ENCODE assay signal across 17 cellular contexts in the genomic region with DNA sequence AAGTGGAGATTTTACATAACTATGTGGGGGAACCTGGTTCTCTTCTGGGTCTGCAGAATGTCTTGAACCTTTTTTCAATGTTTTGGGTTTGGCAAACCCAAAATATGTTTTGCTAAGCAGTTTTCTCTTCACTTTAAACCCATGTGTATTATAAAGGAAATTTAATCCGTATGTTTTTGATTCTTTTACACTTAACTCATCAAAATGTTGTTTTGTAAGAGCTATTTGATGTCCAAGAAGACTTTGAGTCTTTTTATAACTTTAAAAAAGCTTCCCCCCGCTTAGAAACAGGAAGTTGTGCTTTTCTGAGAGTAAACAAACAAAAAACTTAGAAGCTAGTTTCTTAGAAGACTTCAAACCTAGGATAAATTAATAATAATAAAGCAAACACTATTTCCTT.
A peak's percentile ranks its signal among the peaks of the same experiment; 100 is the strongest.
DNase-seq lines count a peak whose midpoint lies in the region; ATAC-seq and TF ChIP-seq lines count a peak whose summit lies in the region.
"Had no signal": no experiment of that assay in that cellular context is flagged by ENCODE, and none has a peak within 500 bp of the region (broad histone marks: within the 10 kb centered on the region; RNA-seq: fewer than 3 reads in every experiment).

No MANE protein-coding gene starts in this region.

- H3K9ac ChIP-seq in mesenchymal stem cell (ENCODE audit: low read length) = peak overlapping the region; percentile 22

- H3K4me3 Mint-ChIP-seq in activated CD8-positive, alpha-beta memory T cell treated with anti-CD3 and anti-CD28 coated beads, Interleukin-2, amount 10 ng/mL, durations not matched to agents 7 days and 5 days = no peak overlapping the region
- no peak overlapping the region for H3K4me3 Mint-ChIP-seq in nephron progenitor cell
- H3K4me3 Mint-ChIP-seq: CD4-positive, alpha-beta T cell; HFFc6 had no signal

- no peaks in the 10 kb centered on the region for H3K36me3 ChIP-seq in mesenchymal stem cell (ENCODE audit: control insufficient read depth in 1 of 2, insufficient read depth in 2 of 2, low read depth in 1 of 2, low read length in 2 of 2)

- H2BK5ac ChIP-seq in mesenchymal stem cell (ENCODE audit: low read depth, low read length, poor library complexity, severe bottlenecking) = no peak overlapping the region

- no peak overlapping the region for H3K4ac ChIP-seq in mesenchymal stem cell (ENCODE audit: low read depth in 1 of 2, low read length in 2 of 2)

- H2BK12ac ChIP-seq in mesenchymal stem cell (ENCODE audit: low read length in 2 of 2) = no peak overlapping the region

- no peaks in the 10 kb centered on the region for H3K9me3 Mint-ChIP-seq in activated CD8-positive, alpha-beta memory T cell treated with anti-CD3 and anti-CD28 coated beads, Interleukin-2, amount 10 ng/mL, durations not matched to agents 7 days and 5 days (ENCODE audit: low read depth)
- no peaks in the 10 kb centered on the region for H3K9me3 Mint-ChIP-seq in nephron progenitor cell
- H3K9me3 Mint-ChIP-seq: CD4-positive, alpha-beta T cell; HFFc6 had no signal

- H3K4me2 ChIP-seq in mesenchymal stem cell (ENCODE audit: low read length, poor library complexity, severe bottlenecking) = no peak overlapping the region

- peaks cover 5% of the 10 kb centered on the region for H3K9me3 ChIP-seq in mesenchymal stem cell (ENCODE audit: control insufficient read depth, low read length)
- H3K9me3 ChIP-seq: Caco-2 had no signal

- no peak overlapping the region for H2BK120ac ChIP-seq in mesenchymal stem cell (ENCODE audit: low read depth, low read length)

- no peak overlapping the region for H4K8ac ChIP-seq in mesenchymal stem cell (ENCODE audit: low read length)

- H3K27me3 Mint-ChIP-seq in activated CD8-positive, alpha-beta memory T cell treated with anti-CD3 and anti-CD28 coated beads, Interleukin-2, amount 10 ng/mL, durations not matched to agents 7 days and 5 days = no peaks in the 10 kb centered on the region
- peaks cover 3% of the 10 kb centered on the region for H3K27me3 Mint-ChIP-seq in nephron progenitor cell (ENCODE audit: low read depth, poor library complexity)
- H3K27me3 Mint-ChIP-seq: CD4-positive, alpha-beta T cell had no signal

- no peak for ATAC-seq in GM21529 (IDR thresholded peaks at IDR 0.05; ENCODE audit: unreplicated experiment)
- ATAC-seq in activated CD8-positive, alpha-beta memory T cell treated with anti-CD3 and anti-CD28 coated beads, Interleukin-2, amount 10 ng/mL, durations not matched to agents 7 days and 5 days = no peak
- ATAC-seq: HCT116 had no signal

- H3K27me3 ChIP-seq in mesenchymal stem cell (ENCODE audit: control insufficient read depth in 1 of 2, insufficient read depth in 1 of 2, low read length in 2 of 2) = no peaks in the 10 kb centered on the region

- no peaks in the 10 kb centered on the region for H3K4me1 ChIP-seq in mesenchymal stem cell (ENCODE audit: control insufficient read depth, insufficient read depth, low read depth, low read length)
- H3K4me1 ChIP-seq: Caco-2 had no signal

- H2BK15ac ChIP-seq in mesenchymal stem cell (ENCODE audit: low read depth, poor library complexity, severe bottlenecking) = no peak overlapping the region

- DNase-seq in LHCN-M2 (ENCODE audit: low read depth) = peak; percentile 29
- peak; percentile 62 for DNase-seq in fibroblast of gingiva (ENCODE audit: low read depth)
- no peak for DNase-seq in mesenchymal stem cell
- DNase-seq in A172 (ENCODE audit: low spot score) = no peak
- no peak for DNase-seq in activated CD8-positive, alpha-beta memory T cell treated with anti-CD3 and anti-CD28 coated beads, Interleukin-2, amount 10 ng/mL, durations not matched to agents 7 days and 5 days
- no peak for DNase-seq in nephron progenitor cell
- DNase-seq: ACHN; AML-193; Caco-2; CD4-positive, alpha-beta T cell; GOT3; H7; HFFc6 had no signal

- no peak overlapping the region for H3K23ac ChIP-seq in mesenchymal stem cell (ENCODE audit: low read length in 2 of 2)

- H3K79me1 ChIP-seq in mesenchymal stem cell (replicated peaks; ENCODE audit: low read length, poor library complexity, severe bottlenecking) = no peaks in the 10 kb centered on the region

- no peaks in the 10 kb centered on the region for H3K36me3 Mint-ChIP-seq in activated CD8-positive, alpha-beta memory T cell treated with anti-CD3 and anti-CD28 coated beads, Interleukin-2, amount 10 ng/mL, durations not matched to agents 7 days and 5 days
- H3K36me3 Mint-ChIP-seq in nephron progenitor cell (ENCODE audit: low read depth) = no peaks in the 10 kb centered on the region

- no peaks in the 10 kb centered on the region for H3K4me1 Mint-ChIP-seq in activated CD8-positive, alpha-beta memory T cell treated with anti-CD3 and anti-CD28 coated beads, Interleukin-2, amount 10 ng/mL, durations not matched to agents 7 days and 5 days
- H3K4me1 Mint-ChIP-seq in nephron progenitor cell = no peaks in the 10 kb centered on the region

- no peak for TF ChIP-seq CTCF in nephron progenitor cell (IDR thresholded peaks at IDR 0.05)

- CTCF ChIA-PET in activated CD8-positive, alpha-beta memory T cell treated with anti-CD3 and anti-CD28 coated beads, Interleukin-2, amount 10 ng/mL, durations not matched to agents 7 days and 5 days (lab: Charles Lee) = no interaction called here

- WGBS in mesenchymal stem cell = no CpG with 5 or more reads among the region's 2 CpGs

- H3K4me3 ChIP-seq in mesenchymal stem cell (ENCODE audit: insufficient read depth in 1 of 2, low read depth in 1 of 2, low read length in 2 of 2) = no peak overlapping the region

- no peak overlapping the region for H3K14ac ChIP-seq in mesenchymal stem cell (ENCODE audit: low read length in 2 of 2)

- H2AK5ac ChIP-seq in mesenchymal stem cell (ENCODE audit: low read length, severe bottlenecking) = no peak overlapping the region

- H2AFZ ChIP-seq in mesenchymal stem cell (ENCODE audit: low read depth, low read length) = no peak overlapping the region

- no peak overlapping the region for H3K27ac Mint-ChIP-seq in activated CD8-positive, alpha-beta memory T cell treated with anti-CD3 and anti-CD28 coated beads, Interleukin-2, amount 10 ng/mL, durations not matched to agents 7 days and 5 days
- H3K27ac Mint-ChIP-seq in nephron progenitor cell = no peak overlapping the region
- H3K27ac Mint-ChIP-seq: CD4-positive, alpha-beta T cell; HFFc6 had no signal

- no peak overlapping the region for H4K91ac ChIP-seq in mesenchymal stem cell (ENCODE audit: low read length)

- H3K27ac ChIP-seq in mesenchymal stem cell (ENCODE audit: low read length, poor library complexity, severe bottlenecking) = no peak overlapping the region
- H3K27ac ChIP-seq: C4-2B, HL-60 had no signal

- H3K18ac ChIP-seq in mesenchymal stem cell (ENCODE audit: low read depth in 1 of 2, low read length in 2 of 2) = no peak overlapping the region

Comparison
In these comparisons a context has a peak if more than half of its experiments do, and no peak if none do; other contexts are left out.
1. DNase-seq: peak in LHCN-M2 (single experiment) and fibroblast of gingiva (single experiment); none in mesenchymal stem cell (single experiment), A172 (single experiment), activated CD8-positive, alpha-beta memory T cell treated with anti-CD3 and anti-CD28 coated beads, Interleukin-2, amount 10 ng/mL, durations not matched to agents 7 days and 5 days (single experiment) and nephron progenitor cell (single experiment).